In the genomic region with DNA sequence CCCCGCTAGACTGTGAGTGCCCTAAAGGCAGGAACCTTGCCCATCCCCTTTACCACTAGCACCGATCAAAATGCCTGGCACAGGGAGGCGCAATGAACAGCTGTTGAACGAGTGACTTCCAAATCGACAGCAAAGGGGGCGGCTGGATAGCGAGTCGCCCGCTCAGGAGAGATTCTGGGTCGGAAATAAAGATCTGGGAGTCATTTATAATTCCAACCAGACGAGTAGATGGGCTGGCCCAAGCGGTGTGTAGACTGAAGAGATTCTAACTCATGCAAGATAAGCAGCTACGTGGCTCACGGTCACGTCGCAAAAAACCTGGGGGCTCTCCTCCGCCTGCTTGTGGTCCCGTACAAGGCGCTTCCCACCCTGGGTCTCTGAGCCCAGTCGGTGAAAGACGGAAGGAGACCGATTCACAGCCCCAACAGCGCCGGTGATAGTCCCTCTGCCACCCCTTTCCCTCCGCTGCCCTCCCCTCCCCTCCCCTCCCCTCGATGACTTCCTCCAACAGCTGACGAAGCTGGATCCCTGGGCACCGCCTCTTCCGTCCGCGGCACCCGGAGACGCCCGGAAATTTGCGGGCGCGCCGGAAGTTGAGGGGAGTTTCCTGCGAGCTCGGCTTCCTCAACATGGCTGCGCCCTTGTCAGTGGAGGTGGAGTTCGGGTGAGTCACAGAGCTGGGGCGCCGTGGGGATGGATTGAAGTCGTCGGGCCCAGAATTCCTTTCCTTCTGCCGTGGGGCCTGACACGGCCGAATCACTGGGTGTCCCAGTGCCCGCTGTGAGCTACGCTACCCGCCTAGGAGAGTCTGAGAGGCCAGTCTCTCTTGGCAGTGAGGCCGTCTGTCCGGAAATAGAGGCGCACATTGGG, we compare ENCODE assay signal across 8 cellular contexts. TPM values are rescaled to one million over a fixed set of nuclear protein-coding genes. Genes with fewer than 3 reads are reported as not detected.
A peak's percentile ranks its signal among the peaks of the same experiment; 100 is the strongest.
DNase-seq lines count a peak whose midpoint lies in the region; ATAC-seq and TF ChIP-seq lines count a peak whose summit lies in the region.

A gene (plus strand): TSS at position 623 of the 870 bp plus-strand sequence. CDS start 7 bp downstream, at position 630.

- H3K9ac ChIP-seq in SK-N-SH = peak within 1 kb of the TSS; percentile 92

- 0 out of 2 replicates have a peak, but pooled peaks have one; percentile 14 for TF ChIP-seq RAD21 in SK-N-SH (IDR thresholded peaks at IDR 0.05; ENCODE audit: low read length)

- peaks cover 55% of the 10 kb centered on the region for H3K79me2 ChIP-seq in SK-N-SH (ENCODE audit: insufficient read depth)

- peak; percentile 93 for DNase-seq in GM06990 (ENCODE audit: extremely low read depth, insufficient read length)
- peak; percentile 91 for DNase-seq in NCI-H1092 (lab: John Stamatoyannopoulos, UW)
- DNase-seq in SK-N-SH = peak; percentile 97
- DNase-seq in activated naive CD4-positive, alpha-beta T cell treated with anti-CD3 and anti-CD28 coated beads, Interleukin-2, amount 50 U/mL, for 16 hours = peak; percentile 97
- peak; percentile 96 for DNase-seq in germinal center (ENCODE audit: low spot score)
- peak; percentile 57 to 99 (median 95) for DNase-seq in nucleus accumbens (lab: John Stamatoyannopoulos, UW)
- peak; percentile 98 for DNase-seq in superior temporal gyrus (ENCODE audit: extremely low spot score)

- H3K9me2 ChIP-seq in SK-N-SH = no peaks in the 10 kb centered on the region

- 1% methylated on average over 32 of the region's 55 CpGs for whole genome bisulfite sequencing in SK-N-SH (ENCODE audit: low lambda C conversion rate)

- H3K27me3 ChIP-seq in GM06990 (replicated peaks; ENCODE audit: control insufficient read depth, insufficient read depth, low read length) (no peaks in the 10 kb centered on the region), SK-N-SH (ENCODE audit: insufficient read depth) (no peaks in the 10 kb centered on the region)

- no peaks in the 10 kb centered on the region for H4K20me1 ChIP-seq in SK-N-SH (ENCODE audit: insufficient read depth)

- ATAC-seq in HG02588 (IDR thresholded peaks at IDR 0.05; ENCODE audit: unreplicated experiment) = peak; percentile 81

- H3K4me1 ChIP-seq in SK-N-SH (ENCODE audit: control insufficient read depth in 1 of 2, insufficient read depth in 2 of 2, low read depth in 1 of 2, low read length in 1 of 2) = peaks cover 0 to 20% of the 10 kb centered on the region in 2 experiments; a peak in 2 of 4 replicates

- H3K36me3 ChIP-seq in GM06990 (ENCODE audit: control insufficient read depth, insufficient read depth, low read length) = peaks cover 2% of the 10 kb centered on the region
- peaks cover 0 to 4% of the 10 kb centered on the region in 2 experiments for H3K36me3 ChIP-seq in SK-N-SH (replicated peaks in 1 of 2; ENCODE audit: control insufficient read depth in 1 of 2, insufficient read depth in 2 of 2, low read length in 1 of 2)

- H3F3A ChIP-seq in SK-N-SH (replicated peaks; ENCODE audit: insufficient read depth) = peaks cover 19% of the 10 kb centered on the region

- H3K4me2 ChIP-seq in SK-N-SH = peak within 1 kb of the TSS; percentile 86

- H2AFZ ChIP-seq in SK-N-SH (ENCODE audit: low read depth) = peak within 1 kb of the TSS; percentile 95

- TF ChIP-seq CTCF in GM06990 (IDR thresholded peaks at IDR 0.05; ENCODE audit: insufficient read depth, low read length, poor library complexity, severe bottlenecking) = no peak
- TF ChIP-seq CTCF in SK-N-SH (IDR thresholded peaks at IDR 0.05) = peak; percentile 29

- H3K9me3 ChIP-seq in SK-N-SH = no peaks in the 10 kb centered on the region

- POLR2A ChIA-PET in SK-N-SH (lab: Yijun Ruan, JAX) = interaction anchor here (0.8 to 2.2 kb wide), 8 partner anchors 9 to 182 kb away, joined by 3 to 11 read pairs (median 4); a partner anchor contains a TSS

- no peak for TF ChIP-seq EP300 in SK-N-SH (IDR thresholded peaks at IDR 0.05; ENCODE audit: borderline replicate concordance in 1 of 2, low read depth in 1 of 2, low read length in 1 of 2)

- CTCF ChIA-PET in SK-N-SH (lab: Yijun Ruan, JAX) = interaction anchor here (0.9 to 5.9 kb wide), 8 partner anchors 10 to 245 kb away, joined by 3 to 42 read pairs (median 6); a partner anchor contains a TSS

- H3K4me3 ChIP-seq in GM06990 (replicated peaks; ENCODE audit: low read depth, low read length) = peak within 1 kb of the TSS; percentile 96
- H3K4me3 ChIP-seq in SK-N-SH (ENCODE audit: low read depth in 2 of 2, low read length in 1 of 2) = peak within 1 kb of the TSS; percentile 78 to 87

- H3K27ac ChIP-seq in SK-N-SH (ENCODE audit: low read depth in 2 of 2, low read length in 1 of 2) = peak within 1 kb of the TSS; percentile 89 to 91

TF ChIP-seq in SK-N-SH, 30 proteins besides CTCF, POLR2A, EP300 and RAD21 (continues in another document):
- TF ChIP-seq MEF2A (IDR thresholded peaks at IDR 0.05; ENCODE audit: borderline replicate concordance, low read depth) (no peak), NFIC (IDR thresholded peaks at IDR 0.05; ENCODE audit: borderline replicate concordance) (no peak), RCOR1 (IDR thresholded peaks at IDR 0.05; ENCODE audit: low read length) (no peak), TAF1 (IDR thresholded peaks at IDR 0.05; ENCODE audit: borderline replicate concordance, low read depth, low read length) (peak; percentile 78), FOXM1 (IDR thresholded peaks at IDR 0.05; ENCODE audit: low read depth) (no peak), CHD2 (IDR thresholded peaks at IDR 0.05; ENCODE audit: low read length, partially characterized antibody) (no peak), MXI1 (IDR thresholded peaks at IDR 0.05; ENCODE audit: low read depth, low read length) (peak; percentile 91), POLR2AphosphoS5 (IDR thresholded peaks at IDR 0.05; ENCODE audit: low read depth, low read length) (peak; percentile 92; the same call in 1 of the 2 replicates), YY1 (IDR thresholded peaks at IDR 0.05; ENCODE audit: low read depth) (peak; percentile 97), FOSL2 (IDR thresholded peaks at IDR 0.05; ENCODE audit: borderline replicate concordance, low read depth) (peak; percentile 68), FOXJ3 (CRISPR knock-in tag; IDR thresholded peaks at IDR 0.05) (no peak), TEAD4 (IDR thresholded peaks at IDR 0.05; ENCODE audit: borderline replicate concordance, insufficient read depth) (no peak), RXRA (IDR thresholded peaks at IDR 0.05; ENCODE audit: borderline replicate concordance, low read depth) (no peak), SMC3 (IDR thresholded peaks at IDR 0.05; ENCODE audit: low read depth, low read length) (no peak), GABPA (IDR thresholded peaks at IDR 0.05; ENCODE audit: low read depth) (peak; percentile 95), RFX5 (IDR thresholded peaks at IDR 0.05; ENCODE audit: low read length) (no peak), GATA2 (CRISPR knock-in tag; IDR thresholded peaks at IDR 0.05) (no peak), NRF1 (IDR thresholded peaks at IDR 0.05; ENCODE audit: low read depth, low read length) (no peak), JUND (IDR thresholded peaks at IDR 0.05) (peak; percentile 31; the same call in 1 of the 2 replicates)
- TF ChIP-seq, protein P1, sequence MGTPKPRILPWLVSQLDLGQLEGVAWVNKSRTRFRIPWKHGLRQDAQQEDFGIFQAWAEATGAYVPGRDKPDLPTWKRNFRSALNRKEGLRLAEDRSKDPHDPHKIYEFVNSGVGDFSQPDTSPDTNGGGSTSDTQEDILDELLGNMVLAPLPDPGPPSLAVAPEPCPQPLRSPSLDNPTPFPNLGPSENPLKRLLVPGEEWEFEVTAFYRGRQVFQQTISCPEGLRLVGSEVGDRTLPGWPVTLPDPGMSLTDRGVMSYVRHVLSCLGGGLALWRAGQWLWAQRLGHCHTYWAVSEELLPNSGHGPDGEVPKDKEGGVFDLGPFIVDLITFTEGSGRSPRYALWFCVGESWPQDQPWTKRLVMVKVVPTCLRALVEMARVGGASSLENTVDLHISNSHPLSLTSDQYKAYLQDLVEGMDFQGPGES (IDR thresholded peaks at IDR 0.05; ENCODE audit: low read depth, low read length) = no peak
- TF ChIP-seq, protein P2, sequence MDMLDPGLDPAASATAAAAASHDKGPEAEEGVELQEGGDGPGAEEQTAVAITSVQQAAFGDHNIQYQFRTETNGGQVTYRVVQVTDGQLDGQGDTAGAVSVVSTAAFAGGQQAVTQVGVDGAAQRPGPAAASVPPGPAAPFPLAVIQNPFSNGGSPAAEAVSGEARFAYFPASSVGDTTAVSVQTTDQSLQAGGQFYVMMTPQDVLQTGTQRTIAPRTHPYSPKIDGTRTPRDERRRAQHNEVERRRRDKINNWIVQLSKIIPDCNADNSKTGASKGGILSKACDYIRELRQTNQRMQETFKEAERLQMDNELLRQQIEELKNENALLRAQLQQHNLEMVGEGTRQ (IDR thresholded peaks at IDR 0.05; ENCODE audit: borderline replicate concordance, low read depth, low read length) = no peak
- TF ChIP-seq, protein P3, sequence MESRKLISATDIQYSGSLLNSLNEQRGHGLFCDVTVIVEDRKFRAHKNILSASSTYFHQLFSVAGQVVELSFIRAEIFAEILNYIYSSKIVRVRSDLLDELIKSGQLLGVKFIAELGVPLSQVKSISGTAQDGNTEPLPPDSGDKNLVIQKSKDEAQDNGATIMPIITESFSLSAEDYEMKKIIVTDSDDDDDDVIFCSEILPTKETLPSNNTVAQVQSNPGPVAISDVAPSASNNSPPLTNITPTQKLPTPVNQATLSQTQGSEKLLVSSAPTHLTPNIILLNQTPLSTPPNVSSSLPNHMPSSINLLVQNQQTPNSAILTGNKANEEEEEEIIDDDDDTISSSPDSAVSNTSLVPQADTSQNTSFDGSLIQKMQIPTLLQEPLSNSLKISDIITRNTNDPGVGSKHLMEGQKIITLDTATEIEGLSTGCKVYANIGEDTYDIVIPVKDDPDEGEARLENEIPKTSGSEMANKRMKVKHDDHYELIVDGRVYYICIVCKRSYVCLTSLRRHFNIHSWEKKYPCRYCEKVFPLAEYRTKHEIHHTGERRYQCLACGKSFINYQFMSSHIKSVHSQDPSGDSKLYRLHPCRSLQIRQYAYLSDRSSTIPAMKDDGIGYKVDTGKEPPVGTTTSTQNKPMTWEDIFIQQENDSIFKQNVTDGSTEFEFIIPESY (IDR thresholded peaks at IDR 0.05; ENCODE audit: borderline replicate concordance, low read depth) = no peak
- TF ChIP-seq, protein P4, sequence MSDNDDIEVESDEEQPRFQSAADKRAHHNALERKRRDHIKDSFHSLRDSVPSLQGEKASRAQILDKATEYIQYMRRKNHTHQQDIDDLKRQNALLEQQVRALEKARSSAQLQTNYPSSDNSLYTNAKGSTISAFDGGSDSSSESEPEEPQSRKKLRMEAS (IDR thresholded peaks at IDR 0.05; ENCODE audit: low read depth) = peak; percentile 76; the same call in 1 of the 2 replicates

RNA-seq across cellular contexts. Expression of the gene that starts here (rescaled TPM):
- 58.9 and 61.5 TPM in 2 replicates for polyA plus RNA-seq in SK-N-SH (2012; rRNA removed)
- 45.3 and 50.0 TPM in 2 replicates for polyA plus RNA-seq in SK-N-SH (2012; cell fraction: cytosol; rRNA removed)
- polyA plus RNA-seq in SK-N-SH (2012; cell fraction: nucleus; rRNA removed) = 85.0 and 87.0 TPM in 2 replicates

Comparison
In these comparisons a context has a peak if more than half of its experiments do, and no peak if none do; other contexts are left out.
1. Peak in every context shown above with its lines: DNase-seq, ATAC-seq, H3K4me3 ChIP-seq and H3K27ac ChIP-seq.